16 cellular contexts compared by ENCODE assay signal in genomic region chr13:99406799-99407201, GRCh38.
DNase-seq lines count a peak whose midpoint lies in the region; ATAC-seq, FAIRE-seq and TF ChIP-seq lines count a peak whose summit lies in the region.
"Had no signal": no experiment of that assay in that cellular context is flagged by ENCODE, and none has a peak within 500 bp of the region (broad histone marks: within the 10 kb centered on the region; RNA-seq: fewer than 3 reads in every experiment).

No MANE protein-coding gene starts in this region.

- no peaks in the 10 kb centered on the region for H3K9me3 ChIP-seq in gastroesophageal sphincter
- H3K9me3 ChIP-seq: colonic mucosa had no signal

- H3K9me3 Mint-ChIP-seq in activated T-helper 17 cell treated with anti-CD3 and anti-CD28 coated beads, Interleukin-2, amount 50 U/mL, for 72 hours = peaks cover 1% of the 10 kb centered on the region

- no peak overlapping the region for H3K4me3 Mint-ChIP-seq in activated T-helper 17 cell treated with anti-CD3 and anti-CD28 coated beads, Interleukin-2, amount 50 U/mL, for 72 hours

- no peaks in the 10 kb centered on the region for H3K27me3 Mint-ChIP-seq in activated T-helper 17 cell treated with anti-CD3 and anti-CD28 coated beads, Interleukin-2, amount 50 U/mL, for 72 hours

- H3K4me3 ChIP-seq in gastroesophageal sphincter = no peak overlapping the region
- H3K4me3 ChIP-seq: colonic mucosa had no signal

- H3K27ac ChIP-seq in gastroesophageal sphincter = peak overlapping the region in 1 of 4 donors; percentile 35
- H3K27ac ChIP-seq: colonic mucosa, RWPE1 had no signal

- no peak for FAIRE-seq in GM12891 (lab: Jason Lieb, UNC)
- FAIRE-seq: G401.6 had no signal

- no peak overlapping the region for H3K27ac Mint-ChIP-seq in activated T-helper 17 cell treated with anti-CD3 and anti-CD28 coated beads, Interleukin-2, amount 50 U/mL, for 72 hours

- DNase-seq in EH (ENCODE audit: low read depth) (peak; percentile 9), NOMO-1 treated with DMSO at 0.1 percent for 48 hours (lab: John Stamatoyannopoulos, UW; ENCODE audit: unreplicated experiment) (peak; percentile 72), posterior vena cava (ENCODE audit: low spot score) (peak; percentile 60), GM12891 (ENCODE audit: insufficient read length, low spot score) (no peak)
- DNase-seq in activated CD8-positive, alpha-beta memory T cell treated with anti-CD3 and anti-CD28 coated beads, Interleukin-2, amount 50 U/mL, for 4 hours = no peak
- DNase-seq: CD8-positive, alpha-beta memory T cell; colonic mucosa; NCI-H1436 treated with DMSO at 0.1 percent for 48 hours; NCI-H510A; stimulated activated CD4-positive, alpha-beta T cell treated with anti-CD3 and anti-CD28 coated beads, Interleukin-4, amount 100 ng/mL, for 4 hours; stimulated activated naive CD8-positive, alpha-beta T cell treated with anti-CD3 and anti-CD28 coated beads, Interleukin-15, Interleukin-2, amounts not matched to agents 100 U/mL and 50 U/mL, for 24 hours had no signal

- TF ChIP-seq EP300 in gastroesophageal sphincter (IDR thresholded peaks at IDR 0.05) = no peak

- TF ChIP-seq CTCF in gastroesophageal sphincter (IDR thresholded peaks at IDR 0.05) = no peak

- no peaks in the 10 kb centered on the region for H3K36me3 Mint-ChIP-seq in activated T-helper 17 cell treated with anti-CD3 and anti-CD28 coated beads, Interleukin-2, amount 50 U/mL, for 72 hours (ENCODE audit: low read depth)
- H3K36me3 Mint-ChIP-seq: CD8-positive, alpha-beta memory T cell had no signal

- H3K4me1 ChIP-seq in gastroesophageal sphincter = no peaks in the 10 kb centered on the region
- H3K4me1 ChIP-seq: colonic mucosa had no signal

- no peaks in the 10 kb centered on the region for H3K36me3 ChIP-seq in gastroesophageal sphincter
- H3K36me3 ChIP-seq: colonic mucosa had no signal

- no peaks in the 10 kb centered on the region for H3K27me3 ChIP-seq in gastroesophageal sphincter
- H3K27me3 ChIP-seq: colonic mucosa had no signal

- intact Hi-C loops in posterior vena cava (cut with DNase I) = no loop called here

- H3K4me1 Mint-ChIP-seq in activated T-helper 17 cell treated with anti-CD3 and anti-CD28 coated beads, Interleukin-2, amount 50 U/mL, for 72 hours = peaks cover 17% of the 10 kb centered on the region

- no peak for TF ChIP-seq POLR2A in gastroesophageal sphincter (IDR thresholded peaks at IDR 0.05)
- no peak for TF ChIP-seq POLR2A in GM12891 (IDR thresholded peaks at IDR 0.05; ENCODE audit: low read depth, low read length)

- 45% methylated on average over 6 of the region's 6 CpGs; no CpG with 5 or more reads in 1 of the 2 donors for WGBS in gastroesophageal sphincter (ENCODE audit: low coverage in 1 of 2), 2 donors

- peak; percentile 39 for ATAC-seq in gastroesophageal sphincter
- no peak for ATAC-seq in activated T-helper 17 cell treated with anti-CD3 and anti-CD28 coated beads, Interleukin-2, amount 50 U/mL, for 72 hours (replicated peaks)
- no peak for ATAC-seq in HG03097 (IDR thresholded peaks at IDR 0.05; ENCODE audit: low FRiP score, unreplicated experiment)
- ATAC-seq: stimulated activated naive CD8-positive, alpha-beta T cell treated with anti-CD3 and anti-CD28 coated beads, Interleukin-15, Interleukin-2, amounts not matched to agents 100 U/mL and 50 U/mL, for 24 hours had no signal

TF ChIP-seq in GM12891, 5 proteins besides CTCF, POLR2A, EP300 and RAD21:
- TF ChIP-seq POLR2AphosphoS5 (IDR thresholded peaks at IDR 0.05; ENCODE audit: low read depth, low read length) (no peak), SPI1 (IDR thresholded peaks at IDR 0.05; ENCODE audit: low read depth, low read length) (no peak), TAF1 (IDR thresholded peaks at IDR 0.05; ENCODE audit: low read depth, low read length) (no peak), POU2F2 (IDR thresholded peaks at IDR 0.05; ENCODE audit: low read depth, low read length) (no peak)
TF ChIP-seq in GM12891: peak in this region for 0.

Comparison
In these comparisons a context has a peak if more than half of its experiments do, and no peak if none do; other contexts are left out.
1. DNase-seq: peak in EH (single experiment), NOMO-1 treated with DMSO at 0.1 percent for 48 hours (single experiment) and posterior vena cava (single experiment); none in GM12891 (single experiment) and activated CD8-positive, alpha-beta memory T cell treated with anti-CD3 and anti-CD28 coated beads, Interleukin-2, amount 50 U/mL, for 4 hours (single experiment).